In the genomic region with DNA sequence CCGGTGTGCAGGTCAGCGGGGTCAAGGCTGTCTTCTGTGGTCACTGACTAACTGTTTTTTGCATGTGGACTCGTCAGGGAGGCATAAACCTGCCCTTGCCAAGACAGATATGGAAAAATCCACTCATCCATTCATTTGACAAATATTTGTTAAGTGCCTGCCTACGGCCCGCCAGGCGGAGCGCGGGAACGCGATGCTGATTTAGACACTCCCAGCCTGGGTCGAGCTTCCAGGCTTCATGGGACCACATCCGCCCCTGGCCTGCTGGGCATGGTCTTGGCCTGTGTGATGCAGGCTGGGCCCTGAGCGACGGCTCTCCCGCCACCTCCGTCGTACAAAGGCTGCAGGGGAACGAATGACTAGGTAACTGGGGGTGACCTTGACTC, we compare ENCODE assay signal across 9 cellular contexts. TPM values are rescaled to one million over a fixed set of nuclear protein-coding genes. Genes with fewer than 3 reads are reported as not detected.
DNase-seq lines count a peak whose midpoint lies in the region; ATAC-seq and TF ChIP-seq lines count a peak whose summit lies in the region.
"Had no signal": no experiment of that assay in that cellular context is flagged by ENCODE, and none has a peak within 500 bp of the region (broad histone marks: within the 10 kb centered on the region; RNA-seq: fewer than 3 reads in every experiment).

No MANE protein-coding gene starts in this region.

- no peaks in the 10 kb centered on the region for H3K27me3 ChIP-seq in Peyer's patch

- peaks cover 0 to 2% (median 0%) of the 10 kb centered on the region in 4 donors for H3K9me3 ChIP-seq in Peyer's patch

- no peak for TF ChIP-seq POLR2A in Peyer's patch (IDR thresholded peaks at IDR 0.05)

- no peaks in the 10 kb centered on the region for H3K36me3 ChIP-seq in Peyer's patch

- DNase-seq in GM04503 (ENCODE audit: low read depth) = peak; percentile 86
- no peak for DNase-seq in Peyer's patch
- peak; percentile 51 for DNase-seq in fibroblast of the conjunctiva (ENCODE audit: low read depth)
- DNase-seq in renal cortical epithelial cell (ENCODE audit: low read depth) = peak; percentile 77
- no peak for DNase-seq in CD1c-positive myeloid dendritic cell (ENCODE audit: extremely low spot score)
- no peak for DNase-seq in SKM-1 (lab: John Stamatoyannopoulos, UW; ENCODE audit: unreplicated experiment)
- DNase-seq: NCI-H524 treated with DMSO at 0.1 percent for 48 hours had no signal

- peaks cover 0 to 13% (median 5%) of the 10 kb centered on the region in 4 donors for H3K4me1 ChIP-seq in Peyer's patch

- H3K4me3 ChIP-seq in Peyer's patch = no peak overlapping the region

- TF ChIP-seq CTCF in Peyer's patch (IDR thresholded peaks at IDR 0.05) = no peak

- H3K27ac ChIP-seq in Peyer's patch = peak overlapping the region in 3 of 4 donors; percentile 21 to 38 (median 22)

- ATAC-seq in HG02798 (IDR thresholded peaks at IDR 0.05; ENCODE audit: poor library complexity, unreplicated experiment) (no peak), GM19351 (IDR thresholded peaks at IDR 0.05; ENCODE audit: unreplicated experiment) (no peak)

RNA-seq across cellular contexts. Expression of a gene that starts 18.1 kb away (rescaled TPM):
- total RNA-seq in Peyer's patch (not detected), renal cortical epithelial cell (not detected in 2 replicates)

RNA-seq across cellular contexts. Expression of a gene that starts 27.7 kb away (rescaled TPM):
- total RNA-seq in Peyer's patch = 10 to 100 TPM in 1 of 4 donors, 1 to 10 TPM in 2, under 1 TPM in 1; 0.95 to 10.7 (median 2.2) TPM
- total RNA-seq in renal cortical epithelial cell = 21.7 and 60.1 TPM in 2 replicates

RNA-seq across cellular contexts. Expression of a gene that starts 27.9 kb away (rescaled TPM):
- total RNA-seq in Peyer's patch (10 to 100 TPM in 1 of 4 donors, 1 to 10 TPM in 2, under 1 TPM in 1; 0.40 to 14.0 (median 1.8) TPM), renal cortical epithelial cell (0.05 TPM in 1 of 2 replicates, not detected in the other)

RNA-seq across cellular contexts. Expression of a gene that starts 46.9 kb away (rescaled TPM):
- total RNA-seq in Peyer's patch (10 to 100 TPM; 13.2 to 68.5 (median 54.4) TPM), renal cortical epithelial cell (9.2 and 22.0 TPM in 2 replicates)

Comparison
In these comparisons a context has a peak if more than half of its experiments do, and no peak if none do; other contexts are left out.
1. DNase-seq: peak in GM04503 (single experiment), fibroblast of the conjunctiva (single experiment) and renal cortical epithelial cell (single experiment); none in Peyer's patch (0 of 3), CD1c-positive myeloid dendritic cell (single experiment) and SKM-1 (single experiment).